1 cellular context compared by ENCODE assay signal in genomic region chr2:161246301-161246700, GRCh38.
TF ChIP-seq lines count a peak whose summit lies in the region.

No MANE protein-coding gene starts in this region.

TF ChIP-seq in SK-N-SH, 30 proteins besides CTCF, POLR2A, EP300 and RAD21 (continued from another document):
- TF ChIP-seq, protein P1, sequence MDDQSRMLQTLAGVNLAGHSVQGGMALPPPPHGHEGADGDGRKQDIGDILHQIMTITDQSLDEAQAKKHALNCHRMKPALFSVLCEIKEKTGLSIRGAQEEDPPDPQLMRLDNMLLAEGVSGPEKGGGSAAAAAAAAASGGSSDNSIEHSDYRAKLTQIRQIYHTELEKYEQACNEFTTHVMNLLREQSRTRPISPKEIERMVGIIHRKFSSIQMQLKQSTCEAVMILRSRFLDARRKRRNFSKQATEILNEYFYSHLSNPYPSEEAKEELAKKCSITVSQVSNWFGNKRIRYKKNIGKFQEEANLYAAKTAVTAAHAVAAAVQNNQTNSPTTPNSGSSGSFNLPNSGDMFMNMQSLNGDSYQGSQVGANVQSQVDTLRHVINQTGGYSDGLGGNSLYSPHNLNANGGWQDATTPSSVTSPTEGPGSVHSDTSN (IDR thresholded peaks at IDR 0.05): no peak
- TF ChIP-seq NRF1 (IDR thresholded peaks at IDR 0.05; ENCODE audit: low read depth, low read length) (no peak), TEAD4 (IDR thresholded peaks at IDR 0.05; ENCODE audit: borderline replicate concordance, insufficient read depth) (no peak)
- TF ChIP-seq, protein P2, sequence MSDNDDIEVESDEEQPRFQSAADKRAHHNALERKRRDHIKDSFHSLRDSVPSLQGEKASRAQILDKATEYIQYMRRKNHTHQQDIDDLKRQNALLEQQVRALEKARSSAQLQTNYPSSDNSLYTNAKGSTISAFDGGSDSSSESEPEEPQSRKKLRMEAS (IDR thresholded peaks at IDR 0.05; ENCODE audit: low read depth): no peak
